28 cellular contexts compared by ENCODE assay signal in genomic region chr5:131977212-131977604, GRCh38. TPM values are rescaled to one million over a fixed set of nuclear protein-coding genes. Genes with fewer than 3 reads are reported as not detected.
A peak's percentile ranks its signal among the peaks of the same experiment; 100 is the strongest.
DNase-seq lines count a peak whose midpoint lies in the region; ATAC-seq and TF ChIP-seq lines count a peak whose summit lies in the region.
"Had no signal": no experiment of that assay in that cellular context is flagged by ENCODE, and none has a peak within 500 bp of the region (broad histone marks: within the 10 kb centered on the region; RNA-seq: fewer than 3 reads in every experiment).

No MANE protein-coding gene starts in this region.

- H3K4me3 ChIP-seq in body of pancreas = no peak overlapping the region
- H3K4me3 ChIP-seq in upper lobe of left lung = no peak overlapping the region
- H3K4me3 ChIP-seq: ovary, right atrium auricular region had no signal

- no peak overlapping the region for H3K4me3 Mint-ChIP-seq in activated CD4-positive, alpha-beta T cell treated with anti-CD3 and anti-CD28 coated beads, Interleukin-2, amount 10 ng/mL, durations not matched to agents 7 days and 5 days
- peak overlapping the region in 4 of 10 donors; percentile 6 to 58 (median 24) for H3K4me3 Mint-ChIP-seq in naive thymus-derived CD8-positive, alpha-beta T cell
- H3K4me3 Mint-ChIP-seq: mesothelial cell of epicardium; natural killer cell treated with Interleukin-12 subunit alpha and Interleukin-12 subunit beta and Interleukin-15 and Interleukin-18, amount 100 ng/mL, for 72 hours had no signal

- H3K9me3 ChIP-seq in body of pancreas = no peaks in the 10 kb centered on the region
- H3K9me3 ChIP-seq in upper lobe of left lung = no peaks in the 10 kb centered on the region
- H3K9me3 ChIP-seq: ovary, right atrium auricular region had no signal

- no peak for ATAC-seq in naive thymus-derived CD8-positive, alpha-beta T cell
- no peak for ATAC-seq in body of pancreas
- no peak for ATAC-seq in upper lobe of left lung (ENCODE audit: low FRiP score in 2 of 2)
- no peak for ATAC-seq in HG02840 (IDR thresholded peaks at IDR 0.05; ENCODE audit: low FRiP score, unreplicated experiment)

- POLR2A ChIA-PET in activated CD4-positive, alpha-beta T cell treated with anti-CD3 and anti-CD28 coated beads, Interleukin-2, amount 10 ng/mL, durations not matched to agents 7 days and 5 days (lab: Charles Lee) = no interaction called here
- POLR2A ChIA-PET in naive thymus-derived CD8-positive, alpha-beta T cell (lab: Charles Lee) = no interaction called here

- H3K36me3 Mint-ChIP-seq in activated CD4-positive, alpha-beta T cell treated with anti-CD3 and anti-CD28 coated beads, Interleukin-2, amount 10 ng/mL, durations not matched to agents 7 days and 5 days (ENCODE audit: low read depth) = peaks cover 14% of the 10 kb centered on the region
- H3K36me3 Mint-ChIP-seq in naive thymus-derived CD8-positive, alpha-beta T cell = peaks cover 0 to 5% (median 0%) of the 10 kb centered on the region in 3 donors
- H3K36me3 Mint-ChIP-seq: mesothelial cell of epicardium; natural killer cell treated with Interleukin-12 subunit alpha and Interleukin-12 subunit beta and Interleukin-15 and Interleukin-18, amount 100 ng/mL, for 72 hours had no signal

- DNase-seq in activated CD4-positive, alpha-beta T cell treated with anti-CD3 and anti-CD28 coated beads, Interleukin-2, amount 10 ng/mL, durations not matched to agents 7 days and 5 days = no peak
- DNase-seq in activated CD4-positive, alpha-beta T cell treated with anti-CD3 and anti-CD28 coated beads for 1 hour = no peak
- DNase-seq in HT1080 (ENCODE audit: low read depth) = peak; percentile 69
- DNase-seq in dermis blood vessel endothelial cell = peak; percentile 22
- no peak for DNase-seq in naive thymus-derived CD8-positive, alpha-beta T cell
- DNase-seq in body of pancreas = no peak
- no peak for DNase-seq in upper lobe of left lung
- DNase-seq: 8988T; activated CD4-positive, alpha-beta T cell treated with anti-CD3 and anti-CD28 coated beads, Interleukin-2, amount 50 U/mL, for 1 hour; activated T-cell treated with anti-CD3 and anti-CD28 coated beads for 4 hours; COR-L47; effector CD8-positive, alpha-beta T cell; GOT3; NCI-H1417; NCI-H524 treated with DMSO at 0.1 percent for 48 hours; ovary; stimulated activated CD4-positive, alpha-beta T cell treated with anti-CD3 and anti-CD28 coated beads, Interleukin-12 subunit alpha, Interleukin-12 subunit beta, amount 100 ng/mL, for 4 hours; stimulated activated CD4-positive, alpha-beta T cell treated with anti-CD3 and anti-CD28 coated beads, Interleukin-4, amount 100 ng/mL, for 4 hours; T-helper 2 cell; trophoblast cell had no signal

- peaks cover 6% of the 10 kb centered on the region for H3K27me3 Mint-ChIP-seq in activated CD4-positive, alpha-beta T cell treated with anti-CD3 and anti-CD28 coated beads, Interleukin-2, amount 10 ng/mL, durations not matched to agents 7 days and 5 days
- no peaks in the 10 kb centered on the region for H3K27me3 Mint-ChIP-seq in naive thymus-derived CD8-positive, alpha-beta T cell

- peak overlapping the region; percentile 7 for H3K27ac Mint-ChIP-seq in activated CD4-positive, alpha-beta T cell treated with anti-CD3 and anti-CD28 coated beads, Interleukin-2, amount 10 ng/mL, durations not matched to agents 7 days and 5 days
- H3K27ac Mint-ChIP-seq in naive thymus-derived CD8-positive, alpha-beta T cell = peak overlapping the region; percentile 66 to 96 (median 80)
- H3K27ac Mint-ChIP-seq: mesothelial cell of epicardium; natural killer cell treated with Interleukin-12 subunit alpha and Interleukin-12 subunit beta and Interleukin-15 and Interleukin-18, amount 100 ng/mL, for 72 hours had no signal

- 83 to 92% methylated on average over 2 of the region's 2 CpGs for WGBS in body of pancreas, 2 donors
- 57 to 80% methylated on average over 1 to 2 of the region's 2 CpGs for WGBS in upper lobe of left lung, 2 donors

- intact Hi-C loops in body of pancreas (cut with DNase I) = no loop called here

- no peak overlapping the region for H3K27ac ChIP-seq in body of pancreas
- H3K27ac ChIP-seq in upper lobe of left lung = no peak overlapping the region
- H3K27ac ChIP-seq: HL-60, ovary, right atrium auricular region, VCaP had no signal

- CTCF ChIA-PET in activated CD4-positive, alpha-beta T cell treated with anti-CD3 and anti-CD28 coated beads, Interleukin-2, amount 10 ng/mL, durations not matched to agents 7 days and 5 days (lab: Charles Lee) = no interaction called here

- H3K36me3 ChIP-seq in body of pancreas (replicated peaks in 1 of 2; ENCODE audit: insufficient read depth in 1 of 2, low read depth in 2 of 2) (no peaks in the 10 kb centered on the region), upper lobe of left lung (no peaks in the 10 kb centered on the region)
- H3K36me3 ChIP-seq: ovary, right atrium auricular region had no signal

- TF ChIP-seq POLR2A in body of pancreas (IDR thresholded peaks at IDR 0.05) = no peak
- TF ChIP-seq POLR2A in upper lobe of left lung (IDR thresholded peaks at IDR 0.05) = no peak

- H3K4me1 Mint-ChIP-seq in activated CD4-positive, alpha-beta T cell treated with anti-CD3 and anti-CD28 coated beads, Interleukin-2, amount 10 ng/mL, durations not matched to agents 7 days and 5 days = peaks cover 48% of the 10 kb centered on the region
- H3K4me1 Mint-ChIP-seq in naive thymus-derived CD8-positive, alpha-beta T cell = peaks cover 32 to 67% (median 57%) of the 10 kb centered on the region in 4 donors
- H3K4me1 Mint-ChIP-seq: mesothelial cell of epicardium had no signal

- TF ChIP-seq EP300 in upper lobe of left lung (IDR thresholded peaks at IDR 0.05) = no peak

- H3K9me3 Mint-ChIP-seq in activated CD4-positive, alpha-beta T cell treated with anti-CD3 and anti-CD28 coated beads, Interleukin-2, amount 10 ng/mL, durations not matched to agents 7 days and 5 days = no peaks in the 10 kb centered on the region
- H3K9me3 Mint-ChIP-seq in naive thymus-derived CD8-positive, alpha-beta T cell = peaks cover 0 to 2% (median 0%) of the 10 kb centered on the region in 9 donors
- H3K9me3 Mint-ChIP-seq: mesothelial cell of epicardium; natural killer cell treated with Interleukin-12 subunit alpha and Interleukin-12 subunit beta and Interleukin-15 and Interleukin-18, amount 100 ng/mL, for 72 hours had no signal

- no peaks in the 10 kb centered on the region for H3K27me3 ChIP-seq in body of pancreas
- no peaks in the 10 kb centered on the region for H3K27me3 ChIP-seq in upper lobe of left lung
- H3K27me3 ChIP-seq: ovary, right atrium auricular region had no signal

- TF ChIP-seq CTCF in body of pancreas (IDR thresholded peaks at IDR 0.05) (no peak), upper lobe of left lung (IDR thresholded peaks at IDR 0.05) (no peak)

- H3K4me1 ChIP-seq in body of pancreas (no peaks in the 10 kb centered on the region), upper lobe of left lung (no peaks in the 10 kb centered on the region)
- H3K4me1 ChIP-seq: right atrium auricular region had no signal

RNA-seq across cellular contexts. Expression of gene MEIKIN, which starts 31.7 kb away (rescaled TPM):
- not detected for total RNA-seq in activated CD4-positive, alpha-beta T cell treated with anti-CD3 and anti-CD28 coated beads, Interleukin-2, amount 10 ng/mL, durations not matched to agents 7 days and 5 days
- total RNA-seq in HT1080 (2014; rRNA removed; shearing (Covaris generic)) = not detected in 2 replicates
- polyA plus RNA-seq in HT1080 (2015; cell fraction: cytosol; rRNA removed) = not detected in 2 replicates
- polyA plus RNA-seq in HT1080 (2015; cell fraction: nucleus; rRNA removed) = not detected in 2 replicates
- total RNA-seq in dermis blood vessel endothelial cell (not detected in 2 replicates), body of pancreas (10 to 100 TPM in 1 of 2 donors, not detected in 1; 39.2 TPM), upper lobe of left lung (under 1 TPM in 1 of 6 donors, not detected in 5; 0.77 TPM)
- 1 to 10 TPM; 2.7 to 2.8 TPM for total RNA-seq in naive thymus-derived CD8-positive, alpha-beta T cell
- polyA plus RNA-seq in naive thymus-derived CD8-positive, alpha-beta T cell = not detected
- total RNA-seq: fibroblast of lung; mesothelial cell of epicardium; natural killer cell treated with Interleukin-12 subunit alpha and Interleukin-12 subunit beta and Interleukin-15 and Interleukin-18, amount 100 ng/mL, for 72 hours; ovary; right atrium auricular region had no signal
- polyA plus RNA-seq: aorta, fibroblast of lung had no signal

RNA-seq across cellular contexts. Expression of gene ACSL6, which starts 34.2 kb away (rescaled TPM):
- 10 to 100 TPM; 26.5 to 38.8 TPM for total RNA-seq in activated CD4-positive, alpha-beta T cell treated with anti-CD3 and anti-CD28 coated beads, Interleukin-2, amount 10 ng/mL, durations not matched to agents 7 days and 5 days
- total RNA-seq in HT1080 (2014; rRNA removed; shearing (Covaris generic)) = 0.03 and 0.06 TPM in 2 replicates
- polyA plus RNA-seq in HT1080 (2015; cell fraction: cytosol; rRNA removed) = 0.03 TPM in 1 of 2 replicates, not detected in the other
- 0.07 and 0.50 TPM in 2 replicates for polyA plus RNA-seq in HT1080 (2015; cell fraction: nucleus; rRNA removed)
- total RNA-seq in dermis blood vessel endothelial cell = 0.09 and 0.17 TPM in 2 replicates
- 10 to 100 TPM; 40.0 to 41.8 TPM for total RNA-seq in naive thymus-derived CD8-positive, alpha-beta T cell
- 10 to 100 TPM; 11.4 to 16.5 (median 14.0) TPM for polyA plus RNA-seq in naive thymus-derived CD8-positive, alpha-beta T cell
- 1 to 10 TPM; 2.0 to 2.1 TPM for total RNA-seq in body of pancreas
- total RNA-seq in upper lobe of left lung = 1 to 10 TPM in 1 of 6 donors, under 1 TPM in 4, not detected in 1; 0.61 to 1.2 (median 0.74) TPM
- total RNA-seq: mesothelial cell of epicardium had no signal

Comparison
In these comparisons a context has a peak if more than half of its experiments do, and no peak if none do; other contexts are left out.
1. DNase-seq: peak in HT1080 (single experiment) and dermis blood vessel endothelial cell (single experiment); none in activated CD4-positive, alpha-beta T cell treated with anti-CD3 and anti-CD28 coated beads, Interleukin-2, amount 10 ng/mL, durations not matched to agents 7 days and 5 days (single experiment), activated CD4-positive, alpha-beta T cell treated with anti-CD3 and anti-CD28 coated beads for 1 hour (single experiment), naive thymus-derived CD8-positive, alpha-beta T cell (0 of 10), body of pancreas (0 of 4) and upper lobe of left lung (0 of 2).
2. RNA of gene ACSL6, which starts 34.2 kb away (total RNA-seq): 40.0 to 41.8 TPM in naive thymus-derived CD8-positive, alpha-beta T cell and 26.5 to 38.8 TPM in activated CD4-positive, alpha-beta T cell treated with anti-CD3 and anti-CD28 coated beads, Interleukin-2, amount 10 ng/mL, durations not matched to agents 7 days and 5 days; 2.0 to 2.1 TPM in body of pancreas, 0.61 to 1.2 TPM in upper lobe of left lung, 0.09 to 0.17 TPM in dermis blood vessel endothelial cell and 0.03 to 0.06 TPM in HT1080; every median in the first group is over 4 times any median in the second.